In genomic region chr14:58200480-58200841, GRCh38 we compare ENCODE assay signal across 8 cellular contexts. TPM values are rescaled to one million over a fixed set of nuclear protein-coding genes. Genes with fewer than 3 reads are reported as not detected.
DNase-seq lines count a peak whose midpoint lies in the region; ATAC-seq and TF ChIP-seq lines count a peak whose summit lies in the region.

No MANE protein-coding gene starts in this region.

- peak overlapping the region; percentile 96 for H3K27ac Mint-ChIP-seq in central memory CD8-positive, alpha-beta T cell (ENCODE audit: low read depth)

- H3K9me3 ChIP-seq in mucosa of descending colon, result no peaks in the 10 kb centered on the region

- ATAC-seq in Right ventricle myocardium inferior, result peak; percentile 6
- ATAC-seq in central memory CD8-positive, alpha-beta T cell (replicated peaks; ENCODE audit: extremely low read depth, poor library complexity, severe bottlenecking), result peak; percentile 15
- peak; percentile 11 for ATAC-seq in mucosa of descending colon

- peaks cover 28% of the 10 kb centered on the region for H3K36me3 Mint-ChIP-seq in central memory CD8-positive, alpha-beta T cell (ENCODE audit: insufficient read depth)

- peak overlapping the region; percentile 94 for H3K4me3 Mint-ChIP-seq in central memory CD8-positive, alpha-beta T cell

- peaks cover 49% of the 10 kb centered on the region for H3K4me1 Mint-ChIP-seq in central memory CD8-positive, alpha-beta T cell

- DNase-seq in Right ventricle myocardium inferior (ENCODE audit: missing footprints), result no peak
- no peak for DNase-seq in cardiac septum (ENCODE audit: low spot score)
- DNase-seq in HL-60 (ENCODE audit: low read depth in 1 of 2, low spot score in 1 of 2), result no peak
- no peak for DNase-seq in central memory CD8-positive, alpha-beta T cell (ENCODE audit: low spot score in 2 of 2)
- DNase-seq in mucosa of descending colon, result no peak
- no peak for DNase-seq in NCI-H2107 treated with DMSO at 0.1 percent for 48 hours (lab: John Stamatoyannopoulos, UW; ENCODE audit: unreplicated experiment)
- DNase-seq in activated CD4-positive, alpha-beta T cell treated with anti-CD3 and anti-CD28 coated beads for 48 hours, result no peak
- DNase-seq in KG1 (lab: John Stamatoyannopoulos, UW), result no peak

- H3K9me3 Mint-ChIP-seq in central memory CD8-positive, alpha-beta T cell, result no peaks in the 10 kb centered on the region

- intact Hi-C loops in Right ventricle myocardium inferior (cut with DNase I) (loop anchor here (2.0 kb wide), 1 partner anchor 98 kb away; the partner anchor contains the start of gene ARID4A), cardiac septum (cut with DNase I) (loop anchor here (5.0 kb wide), 1 partner anchor 42 kb away; the partner anchor contains the start of gene PSMA3), mucosa of descending colon (cut with DNase I, micrococcal nuclease) (no loop called here)

- peaks cover 2% of the 10 kb centered on the region for H3K27me3 ChIP-seq in HL-60 (ENCODE audit: insufficient read depth, poor library complexity, severe bottlenecking)

- TF ChIP-seq CTCF in HL-60 (IDR thresholded peaks at IDR 0.05; ENCODE audit: insufficient read depth, low read length) (no peak), mucosa of descending colon (IDR thresholded peaks at IDR 0.05) (no peak)

- no peaks in the 10 kb centered on the region for H3K27me3 Mint-ChIP-seq in central memory CD8-positive, alpha-beta T cell

- no peaks in the 10 kb centered on the region for H3K36me3 ChIP-seq in mucosa of descending colon (ENCODE audit: low read depth)

- peak overlapping the region; percentile 84 for H3K27ac ChIP-seq in HL-60 (replicated peaks)

- H3K4me3 ChIP-seq in HL-60 (replicated peaks; ENCODE audit: insufficient read depth, low read length), result peak overlapping the region; percentile 97
- H3K4me3 ChIP-seq in mucosa of descending colon, result peak overlapping the region; percentile 75

- H3K4me1 ChIP-seq in mucosa of descending colon (ENCODE audit: low read depth), result peaks cover 17% of the 10 kb centered on the region

RNA-seq across cellular contexts. Expression of gene ACTR10, which starts 0.5 kb away (rescaled TPM):
- total RNA-seq in Right ventricle myocardium inferior, result 75.5 TPM
- total RNA-seq in cardiac septum, result 68.5 TPM
- 10 to 100 TPM; 53.1 to 56.5 (median 54.1) TPM for total RNA-seq in mucosa of descending colon

RNA-seq across cellular contexts. Expression of gene PSMA3, which starts 44.2 kb away (rescaled TPM):
- total RNA-seq in Right ventricle myocardium inferior, result 149 TPM
- 118 TPM for total RNA-seq in cardiac septum
- 100 to 1,000 TPM in 2 of 3 donors, 10 to 100 TPM in 1; 93.2 to 124 (median 105) TPM for total RNA-seq in mucosa of descending colon

RNA-seq across cellular contexts. Expression of gene ARMH4, which starts 48.4 kb away (rescaled TPM):
- total RNA-seq in Right ventricle myocardium inferior (5.5 TPM), cardiac septum (6.4 TPM), mucosa of descending colon (1 to 10 TPM; 1.3 to 6.9 (median 3.5) TPM)

Comparison
In these comparisons a context has a peak if more than half of its experiments do, and no peak if none do; other contexts are left out.
1. intact Hi-C loops: an anchor here in Right ventricle myocardium inferior (2.0 kb wide) and cardiac septum (5.0 kb wide); none called in mucosa of descending colon.